Comparison of ENCODE assay signal across 15 cellular contexts in genomic region chr1:185479781-185480180, GRCh38.
A peak's percentile ranks its signal among the peaks of the same experiment; 100 is the strongest.
DNase-seq lines count a peak whose midpoint lies in the region; ATAC-seq and TF ChIP-seq lines count a peak whose summit lies in the region.
"Had no signal": no experiment of that assay in that cellular context is flagged by ENCODE, and none has a peak within 500 bp of the region (broad histone marks: within the 10 kb centered on the region; RNA-seq: fewer than 3 reads in every experiment).

No MANE protein-coding gene starts in this region.

- POLR2A ChIA-PET in RWPE1 (lab: Yijun Ruan, JAX; ENCODE audit: low non-redundant PET) = no interaction called here

- no peak for ATAC-seq in HG03469 (IDR thresholded peaks at IDR 0.05; ENCODE audit: unreplicated experiment)
- no peak for ATAC-seq in GM19035 (IDR thresholded peaks at IDR 0.05; ENCODE audit: unreplicated experiment)

- DNase-seq in DMS153 (lab: John Stamatoyannopoulos, UW) = peak; percentile 60
- peak; percentile 86 to 90 for DNase-seq in NCI-H1930 (lab: John Stamatoyannopoulos, UW)
- peak; percentile 92 for DNase-seq in NCI-H526 treated with DMSO at 0.1 percent for 48 hours (lab: John Stamatoyannopoulos, UW)
- peak; percentile 49 for DNase-seq in medulla oblongata (ENCODE audit: extremely low spot score)
- DNase-seq in T1000 (lab: John Stamatoyannopoulos, UW) = no peak
- DNase-seq in RWPE1 (ENCODE audit: low spot score) = no peak
- DNase-seq: activated CD4-positive, alpha-beta T cell treated with anti-CD3 and anti-CD28 coated beads, Interleukin-2, amount 10 ng/mL, durations not matched to agents 7 days and 5 days; activated gamma-delta T cell treated with Interleukin-2 at 50 U/mL for 16 hours; CD4-positive, alpha-beta memory T cell; EL; HFFc6; kidney; NCI-H510A had no signal

- TF ChIP-seq CTCF in RWPE1 (conservative IDR thresholded peaks at IDR 0.05; ENCODE audit: low read depth) = no peak

- CTCF ChIA-PET in RWPE1 (lab: Yijun Ruan, JAX) = no interaction called here

- no peak overlapping the region for H3K27ac ChIP-seq in RWPE1

Comparison
In these comparisons a context has a peak if more than half of its experiments do, and no peak if none do; other contexts are left out.
1. DNase-seq: peak in DMS153 (single experiment), NCI-H1930 (2 of 2), NCI-H526 treated with DMSO at 0.1 percent for 48 hours (single experiment) and medulla oblongata (single experiment); none in T1000 (single experiment) and RWPE1 (single experiment).